Comparison of ENCODE assay signal across 1 cellular context in genomic region chr10:73931767-73932624, GRCh38.
TF ChIP-seq lines count a peak whose summit lies in the region.

No MANE protein-coding gene starts in this region.

TF ChIP-seq in GM12878, 131 proteins besides CTCF, POLR2A, EP300 and RAD21 (continued from another document):
- no peak; a peak in 1 of 3 replicates for TF ChIP-seq EGR1 (IDR thresholded peaks at IDR 0.05; ENCODE audit: borderline replicate concordance in 1 of 2, low read depth in 2 of 2, low read length in 2 of 2)
- TF ChIP-seq ELK1 (IDR thresholded peaks at IDR 0.05; ENCODE audit: low read depth, low read length): no peak
- 0 out of 4 replicates have a peak, but pooled peaks of 1 of the 2 experiments have one; percentile 47 for TF ChIP-seq SRF (IDR thresholded peaks at IDR 0.05; ENCODE audit: low read depth in 2 of 2, low read length in 2 of 2)
- no peak for TF ChIP-seq MLLT1 (IDR thresholded peaks at IDR 0.05)
- TF ChIP-seq CEBPB (IDR thresholded peaks at IDR 0.05; ENCODE audit: borderline replicate concordance in 1 of 2, low read depth in 2 of 2, low read length in 2 of 2): no peak
- TF ChIP-seq FOXM1 (IDR thresholded peaks at IDR 0.05; ENCODE audit: low read depth, low read length): peak; percentile 75; the same call in 1 of the 2 replicates
- no peak for TF ChIP-seq BRCA1 (IDR thresholded peaks at IDR 0.05; ENCODE audit: low read depth, low read length)
- no peak for TF ChIP-seq E2F4 (IDR thresholded peaks at IDR 0.05; ENCODE audit: low read depth, low read length)
- TF ChIP-seq PML (IDR thresholded peaks at IDR 0.05; ENCODE audit: low read length): 0 out of 2 replicates have a peak, but pooled peaks have one; percentile 54
- TF ChIP-seq TCF7 (IDR thresholded peaks at IDR 0.05; ENCODE audit: borderline replicate concordance): peak; percentile 53; the same call in 1 of the 2 replicates
- TF ChIP-seq TCF12 (IDR thresholded peaks at IDR 0.05; ENCODE audit: low read depth, low read length): peak; percentile 75
- TF ChIP-seq DPF2 (IDR thresholded peaks at IDR 0.05): peak; percentile 68; the same call in 1 of the 2 replicates
- peak; percentile 77; the same call in 1 of the 2 replicates for TF ChIP-seq CREM (IDR thresholded peaks at IDR 0.05; ENCODE audit: low read depth)
